ENCODE assay signal across 8 cellular contexts in the genomic region with DNA sequence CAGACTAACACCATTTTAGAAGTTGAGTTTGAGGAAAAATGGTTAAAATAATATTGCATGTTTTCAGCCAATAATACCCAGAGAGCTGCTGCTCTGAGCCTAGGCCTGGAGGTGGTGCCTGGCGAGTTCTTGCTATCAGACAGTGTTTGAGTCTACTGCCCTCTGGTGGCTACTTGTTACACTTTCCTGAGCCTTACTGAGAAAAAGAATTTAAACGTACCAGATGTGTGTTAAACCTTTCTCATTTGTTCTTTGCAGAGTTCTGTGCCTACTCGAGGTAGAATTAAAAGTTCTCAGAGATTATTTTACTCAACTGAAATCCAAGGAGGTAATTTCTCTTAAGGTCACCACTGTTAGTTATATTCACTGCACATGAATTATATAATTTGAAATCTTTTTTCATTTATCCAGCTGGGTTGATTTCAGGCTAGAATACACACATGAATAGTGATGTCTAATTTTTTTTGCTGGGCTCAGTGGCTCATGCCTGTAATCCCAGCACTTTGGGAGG. TPM values are rescaled to one million over a fixed set of nuclear protein-coding genes. Genes with fewer than 3 reads are reported as not detected.
DNase-seq lines count a peak whose midpoint lies in the region; ATAC-seq and TF ChIP-seq lines count a peak whose summit lies in the region.

No MANE protein-coding gene starts in this region.

- peaks cover 14% of the 10 kb centered on the region for H3K4me1 Mint-ChIP-seq in activated T-cell treated with anti-CD3 and anti-CD28 coated beads, Interleukin-2, amount 50 U/mL, for 72 hours (ENCODE audit: low read depth)

- peak; percentile 90 for TF ChIP-seq CTCF in MM.1S (IDR thresholded peaks at IDR 0.05; ENCODE audit: low read length)
- TF ChIP-seq CTCF in neutrophil (IDR thresholded peaks at IDR 0.05): peak; percentile 86

- H3K36me3 ChIP-seq in H7 (replicated peaks; ENCODE audit: control insufficient read depth, insufficient read depth, low read length): no peaks in the 10 kb centered on the region
- no peaks in the 10 kb centered on the region for H3K36me3 ChIP-seq in MM.1S (replicated peaks; ENCODE audit: insufficient read depth, low read length)
- no peaks in the 10 kb centered on the region for H3K36me3 ChIP-seq in neutrophil

- no peak overlapping the region for H3K27ac ChIP-seq in MM.1S (ENCODE audit: low read length)
- H3K27ac ChIP-seq in neutrophil: peak overlapping the region; percentile 18

- no peak overlapping the region for H3K9ac ChIP-seq in MM.1S (ENCODE audit: low read length)

- H3K36me3 Mint-ChIP-seq in activated T-cell treated with anti-CD3 and anti-CD28 coated beads, Interleukin-2, amount 50 U/mL, for 72 hours (ENCODE audit: insufficient read depth in 2 of 2): peaks cover 0 to 2% of the 10 kb centered on the region in 2 donors

- H3F3A ChIP-seq in MM.1S (ENCODE audit: insufficient read depth, low read length): no peaks in the 10 kb centered on the region

- no peak overlapping the region for H3K4me3 Mint-ChIP-seq in activated T-cell treated with anti-CD3 and anti-CD28 coated beads, Interleukin-2, amount 50 U/mL, for 72 hours

- no peak overlapping the region for H3K4me2 ChIP-seq in MM.1S (ENCODE audit: low read depth, low read length)

- no peak overlapping the region for H2AFZ ChIP-seq in MM.1S (ENCODE audit: low read length)

- H3K9me3 Mint-ChIP-seq in activated T-cell treated with anti-CD3 and anti-CD28 coated beads, Interleukin-2, amount 50 U/mL, for 72 hours: no peaks in the 10 kb centered on the region

- no peaks in the 10 kb centered on the region for H4K20me1 ChIP-seq in MM.1S (ENCODE audit: insufficient read depth, low read length)

- no peaks in the 10 kb centered on the region for H3K4me1 ChIP-seq in MM.1S (ENCODE audit: low read length)
- H3K4me1 ChIP-seq in neutrophil (ENCODE audit: control insufficient read depth in 1 of 2, insufficient read depth in 1 of 2, low read depth in 1 of 2, low read length in 1 of 2): peaks cover 21 to 24% of the 10 kb centered on the region in 2 experiments

- H3K27me3 ChIP-seq in H7 (ENCODE audit: control insufficient read depth, insufficient read depth, low read length): no peaks in the 10 kb centered on the region
- no peaks in the 10 kb centered on the region for H3K27me3 ChIP-seq in MM.1S (replicated peaks; ENCODE audit: insufficient read depth, low read length)
- H3K27me3 ChIP-seq in neutrophil: no peaks in the 10 kb centered on the region

- H3K4me3 ChIP-seq in H7 (ENCODE audit: insufficient read depth, low read depth, low read length) (no peak overlapping the region), MM.1S (ENCODE audit: low read length) (no peak overlapping the region), neutrophil (ENCODE audit: low read depth in 1 of 2, low read length in 1 of 2) (no peak overlapping the region)

- no peak overlapping the region for H3K27ac Mint-ChIP-seq in activated T-cell treated with anti-CD3 and anti-CD28 coated beads, Interleukin-2, amount 50 U/mL, for 72 hours

- no peaks in the 10 kb centered on the region for H3K9me2 ChIP-seq in MM.1S (replicated peaks; ENCODE audit: insufficient read depth, low read length)

- H3K27me3 Mint-ChIP-seq in activated T-cell treated with anti-CD3 and anti-CD28 coated beads, Interleukin-2, amount 50 U/mL, for 72 hours (ENCODE audit: low read depth): no peaks in the 10 kb centered on the region

- H3K9me3 ChIP-seq in MM.1S (replicated peaks; ENCODE audit: insufficient read depth, low read length) (no peaks in the 10 kb centered on the region), neutrophil (no peaks in the 10 kb centered on the region)

- peak; percentile 93 to 95 for ATAC-seq in activated T-cell treated with anti-CD3 and anti-CD28 coated beads, Interleukin-2, amount 50 U/mL, for 72 hours (replicated peaks in 1 of 2)

- no peaks in the 10 kb centered on the region for H3K79me2 ChIP-seq in MM.1S (ENCODE audit: low read length)

- DNase-seq in DMS79 (lab: John Stamatoyannopoulos, UW): peak; percentile 46
- DNase-seq in H7: peak; percentile 81
- DNase-seq in MM.1S: peak; percentile 94
- DNase-seq in RPMI8226: peak; percentile 90
- DNase-seq in activated T-cell treated with anti-CD3 and anti-CD28 coated beads, Interleukin-2, amount 50 U/mL, for 72 hours: peak; percentile 78 to 80
- DNase-seq in fibroblast of the conjunctiva (ENCODE audit: low read depth): peak; percentile 90
- DNase-seq in superior temporal gyrus (ENCODE audit: extremely low spot score): peak; percentile 96

RNA-seq across cellular contexts. Expression of a gene that starts 38.2 kb away (rescaled TPM):
- total RNA-seq in H7 (2014; rRNA removed; shearing (Covaris generic)): 2.0 and 3.6 TPM in 2 replicates
- 10 to 100 TPM; 10.1 to 14.4 TPM for total RNA-seq in activated T-cell treated with anti-CD3 and anti-CD28 coated beads, Interleukin-2, amount 50 U/mL, for 72 hours

Comparison
In these comparisons a context has a peak if more than half of its experiments do, and no peak if none do; other contexts are left out.
1. DNase-seq: peak in every context shown above with its lines; median percentile 96 in superior temporal gyrus; 94 in MM.1S; 90 in RPMI8226; 90 in fibroblast of the conjunctiva; 81 in H7; 79 in activated T-cell treated with anti-CD3 and anti-CD28 coated beads, Interleukin-2, amount 50 U/mL, for 72 hours; 46 in DMS79.